Comparison of ENCODE assay signal across 9 cellular contexts in the genomic region with DNA sequence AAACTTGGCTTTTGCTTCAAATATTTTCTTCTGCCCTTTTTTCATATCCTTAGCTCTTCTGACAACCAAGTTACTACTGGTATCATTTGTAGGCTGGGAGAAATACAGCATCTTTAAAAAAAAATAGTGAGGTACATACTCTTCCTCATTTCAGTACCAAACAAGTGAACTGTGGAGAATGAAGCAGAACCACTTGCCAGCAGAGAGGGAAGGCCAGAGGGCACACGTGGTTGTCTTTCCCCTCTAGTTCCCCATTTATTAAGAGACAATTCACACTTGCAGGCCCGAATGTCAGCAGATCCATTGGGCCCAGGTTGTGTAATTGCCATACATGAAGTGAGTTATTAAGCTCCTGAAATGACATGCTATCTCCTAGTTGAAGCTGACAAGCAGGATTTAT. TPM values are rescaled to one million over a fixed set of nuclear protein-coding genes. Genes with fewer than 3 reads are reported as not detected.
DNase-seq lines count a peak whose midpoint lies in the region; ATAC-seq and TF ChIP-seq lines count a peak whose summit lies in the region.
"Had no signal": no experiment of that assay in that cellular context is flagged by ENCODE, and none has a peak within 500 bp of the region (broad histone marks: within the 10 kb centered on the region; RNA-seq: fewer than 3 reads in every experiment).

No MANE protein-coding gene starts in this region.

- DNase-seq in GM12865 (ENCODE audit: low read depth): peak; percentile 81
- peak; percentile 90 for DNase-seq in NOMO-1 treated with DMSO at 0.1 percent for 48 hours (lab: John Stamatoyannopoulos, UW; ENCODE audit: unreplicated experiment)
- DNase-seq in putamen (ENCODE audit: low spot score): peak; percentile 30
- no peak for DNase-seq in NCI-H128 (lab: John Stamatoyannopoulos, UW; ENCODE audit: unreplicated experiment)
- DNase-seq in neuronal stem cell (ENCODE audit: low spot score): no peak
- DNase-seq: dermis blood vessel endothelial cell had no signal

- no peak overlapping the region for H2BK120ac ChIP-seq in neuronal stem cell (ENCODE audit: low read depth, low read length)

- H3K4me1 ChIP-seq in duodenal mucosa (ENCODE audit: control insufficient read depth in 1 of 2, insufficient read depth in 2 of 2, low read length in 2 of 2): peaks cover 72% of the 10 kb centered on the region in 2 donors
- peaks cover 15 to 23% of the 10 kb centered on the region in 2 donors for H3K4me1 ChIP-seq in neuronal stem cell (ENCODE audit: control insufficient read depth in 2 of 2, insufficient read depth in 1 of 2, low read depth in 1 of 2, low read length in 2 of 2)

- no peak overlapping the region for H4K91ac ChIP-seq in neuronal stem cell (ENCODE audit: low read depth, low read length, poor library complexity)

- H3K23ac ChIP-seq in neuronal stem cell (ENCODE audit: low read depth, low read length, poor library complexity): no peak overlapping the region

- H4K8ac ChIP-seq in neuronal stem cell (ENCODE audit: low read depth, low read length): no peak overlapping the region

- no peak overlapping the region for H3K4me2 ChIP-seq in neuronal stem cell (ENCODE audit: insufficient read depth, low read length, poor library complexity, severe bottlenecking)

- no peak overlapping the region for H3K18ac ChIP-seq in neuronal stem cell (ENCODE audit: low read length)

- no peak overlapping the region for H3K14ac ChIP-seq in neuronal stem cell (ENCODE audit: low read length)

- H3K36me3 ChIP-seq in duodenal mucosa (ENCODE audit: control insufficient read depth in 1 of 2, insufficient read depth in 2 of 2, low read length in 2 of 2) (no peaks in the 10 kb centered on the region), neuronal stem cell (replicated peaks in 1 of 2; ENCODE audit: control insufficient read depth in 2 of 2, insufficient read depth in 2 of 2, low read length in 2 of 2) (peaks cover 0 to 10% of the 10 kb centered on the region in 2 donors)

- H2BK15ac ChIP-seq in neuronal stem cell (ENCODE audit: low read length): no peak overlapping the region

- no peak for TF ChIP-seq CTCF in GM12865 (IDR thresholded peaks at IDR 0.05; ENCODE audit: insufficient read depth, low read depth, low read length, missing control alignments)

- no peak overlapping the region for H2AK5ac ChIP-seq in neuronal stem cell (ENCODE audit: low read depth, low read length)

- H3K4ac ChIP-seq in neuronal stem cell (ENCODE audit: low read length): no peak overlapping the region

- WGBS in neuronal stem cell (ENCODE audit: extremely low coverage in 2 of 2, insufficient read length in 2 of 2, insufficient replicate concordance in 1 of 2), 2 donors: no CpG with 5 or more reads among the region's 2 CpGs

- H2BK12ac ChIP-seq in neuronal stem cell (ENCODE audit: low read length): no peak overlapping the region

- H3K9me3 ChIP-seq in duodenal mucosa (ENCODE audit: control insufficient read depth in 1 of 2, low read length in 2 of 2) (no peaks in the 10 kb centered on the region), neuronal stem cell (replicated peaks in 1 of 2; ENCODE audit: control insufficient read depth in 2 of 2, insufficient read depth in 1 of 2, low read depth in 1 of 2, low read length in 2 of 2) (no peaks in the 10 kb centered on the region)

- H3K9ac ChIP-seq in duodenal mucosa (ENCODE audit: low read depth in 1 of 2, low read length in 2 of 2) (no peak overlapping the region), neuronal stem cell (ENCODE audit: low read depth, low read length, poor library complexity) (no peak overlapping the region)

- ATAC-seq in HG02642 (IDR thresholded peaks at IDR 0.05; ENCODE audit: poor library complexity, unreplicated experiment) (no peak), HG03159 (IDR thresholded peaks at IDR 0.05; ENCODE audit: unreplicated experiment) (no peak)

- peak overlapping the region; percentile 61 for H3K4me3 ChIP-seq in GM12865 (ENCODE audit: low read depth, low read length)
- peak overlapping the region in 1 of 2 donors; percentile 48 for H3K4me3 ChIP-seq in duodenal mucosa (ENCODE audit: low read depth in 1 of 2, low read length in 2 of 2)
- H3K4me3 ChIP-seq in neuronal stem cell (ENCODE audit: low read length in 2 of 2): no peak overlapping the region

- H2AFZ ChIP-seq in neuronal stem cell (ENCODE audit: low read length): no peak overlapping the region

- H3K27ac ChIP-seq in duodenal mucosa (ENCODE audit: low read depth, low read length): peak overlapping the region; percentile 53
- no peak overlapping the region for H3K27ac ChIP-seq in neuronal stem cell (replicated peaks; ENCODE audit: low read length)

- H2BK5ac ChIP-seq in neuronal stem cell (ENCODE audit: low read length): no peak overlapping the region

- H3K27me3 ChIP-seq in duodenal mucosa (ENCODE audit: control insufficient read depth in 1 of 2, insufficient read depth in 2 of 2, low read length in 2 of 2) (no peaks in the 10 kb centered on the region), neuronal stem cell (ENCODE audit: control insufficient read depth in 3 of 3, insufficient read depth in 3 of 3, low read depth in 1 of 3, low read length in 3 of 3) (no peaks in the 10 kb centered on the region)

- no peaks in the 10 kb centered on the region for H3K79me1 ChIP-seq in neuronal stem cell (ENCODE audit: low read depth, low read length)

RNA-seq across cellular contexts. Expression of a gene that starts 3.2 kb away (rescaled TPM):
- 5.6 TPM for polyA plus RNA-seq in neuronal stem cell (2013, experiment 1 of 2)
- 5.6 TPM for polyA plus RNA-seq in neuronal stem cell (2013, experiment 2 of 2)

RNA-seq across cellular contexts. Expression of a gene that starts 39.9 kb away (rescaled TPM):
- polyA plus RNA-seq in neuronal stem cell (2013, experiment 1 of 2): 7.6 TPM
- 7.7 TPM for polyA plus RNA-seq in neuronal stem cell (2013, experiment 2 of 2)

Comparison
In these comparisons a context has a peak if more than half of its experiments do, and no peak if none do; other contexts are left out.
1. DNase-seq: peak in GM12865 (single experiment), NOMO-1 treated with DMSO at 0.1 percent for 48 hours (single experiment) and putamen (single experiment); none in NCI-H128 (single experiment) and neuronal stem cell (single experiment).